ENCODE assay signal across 30 cellular contexts in genomic region chr1:3998086-3998485, GRCh38.
"Had no signal": no experiment of that assay in that cellular context is flagged by ENCODE, and none has a peak within 500 bp of the region (broad histone marks: within the 10 kb centered on the region; RNA-seq: fewer than 3 reads in every experiment).

No MANE protein-coding gene starts in this region.

- FAIRE-seq: islet of Langerhans, urothelium cell line had no signal

- H3K36me3 ChIP-seq: adrenal gland, ascending aorta, gastrocnemius medialis, suprapubic skin, tibial nerve, WERI-Rb-1 had no signal

- H3K36me3 Mint-ChIP-seq: activated naive CD8-positive, alpha-beta T cell treated with anti-CD3 and anti-CD28 coated beads for 36 hours; brain; naive thymus-derived CD4-positive, alpha-beta T cell had no signal

- H3K4me3 ChIP-seq: adrenal gland, ascending aorta, gastrocnemius medialis, suprapubic skin, tibial nerve had no signal

- H3K27ac ChIP-seq: adrenal gland, ascending aorta, gastrocnemius medialis, suprapubic skin, tibial nerve, WERI-Rb-1 had no signal

- H3K4me1 Mint-ChIP-seq: activated naive CD8-positive, alpha-beta T cell treated with anti-CD3 and anti-CD28 coated beads for 36 hours; naive thymus-derived CD4-positive, alpha-beta T cell; neural crest cell had no signal

- H3K9me3 ChIP-seq: adrenal gland, ascending aorta, gastrocnemius medialis, suprapubic skin, tibial nerve had no signal

- H3K27me3 ChIP-seq: ascending aorta, tibial nerve had no signal

- H3K4me1 ChIP-seq: adrenal gland, ascending aorta, gastrocnemius medialis, suprapubic skin, tibial nerve had no signal

- H3K9me3 Mint-ChIP-seq: activated naive CD4-positive, alpha-beta T cell treated with anti-CD3 and anti-CD28 coated beads for 36 hours; activated naive CD8-positive, alpha-beta T cell treated with anti-CD3 and anti-CD28 coated beads for 36 hours; activated T-helper 1 cell treated with anti-CD3 and anti-CD28 coated beads, Interleukin-12 subunit alpha, Interleukin-12 subunit beta, Interleukin-2, Interleukin-4 antibody, amounts not matched to agents 30 ng/mL and 10 ng/mL and 1 ng/mL, durations not matched to agents 14 hours and 24 hours and 36 hours; endodermal cell; neural crest cell; T-helper 1 cell treated with Interleukin-12 subunit alpha and Interleukin-12 subunit beta and Interleukin-4 antibody, amounts not matched to agents 30 μg/mL and 1 μg/mL, for 36 hours had no signal

- H3K4me3 Mint-ChIP-seq: activated naive CD4-positive, alpha-beta T cell treated with anti-CD3 and anti-CD28 coated beads for 36 hours; activated naive CD8-positive, alpha-beta T cell treated with anti-CD3 and anti-CD28 coated beads for 36 hours; activated T-helper 1 cell treated with anti-CD3 and anti-CD28 coated beads, Interleukin-12 subunit alpha, Interleukin-12 subunit beta, Interleukin-2, Interleukin-4 antibody, amounts not matched to agents 30 ng/mL and 10 ng/mL and 1 ng/mL, durations not matched to agents 14 hours and 24 hours and 36 hours; brain; endodermal cell; naive thymus-derived CD4-positive, alpha-beta T cell; neural crest cell; T-helper 1 cell treated with Interleukin-12 subunit alpha and Interleukin-12 subunit beta and Interleukin-4 antibody, amounts not matched to agents 30 μg/mL and 1 μg/mL, for 36 hours had no signal

- H3K27ac Mint-ChIP-seq: activated naive CD4-positive, alpha-beta T cell treated with anti-CD3 and anti-CD28 coated beads for 36 hours; activated naive CD8-positive, alpha-beta T cell treated with anti-CD3 and anti-CD28 coated beads for 36 hours; activated T-helper 1 cell treated with anti-CD3 and anti-CD28 coated beads, Interleukin-12 subunit alpha, Interleukin-12 subunit beta, Interleukin-2, Interleukin-4 antibody, amounts not matched to agents 30 ng/mL and 10 ng/mL and 1 ng/mL, durations not matched to agents 14 hours and 24 hours and 36 hours; endodermal cell; naive thymus-derived CD4-positive, alpha-beta T cell; T-helper 1 cell treated with Interleukin-12 subunit alpha and Interleukin-12 subunit beta and Interleukin-4 antibody, amounts not matched to agents 30 μg/mL and 1 μg/mL, for 36 hours had no signal

- DNase-seq: activated CD4-positive, alpha-beta T cell treated with anti-CD3 and anti-CD28 coated beads for 48 hours; activated CD4-positive, alpha-beta T cell treated with anti-CD3 and anti-CD28 coated beads, Interleukin-2, amount 50 U/mL, for 48 hours; activated CD8-positive, alpha-beta memory T cell treated with anti-CD3 and anti-CD28 coated beads for 24 hours; activated CD8-positive, alpha-beta memory T cell treated with anti-CD3 and anti-CD28 coated beads, Interleukin-2, amount 50 U/mL, for 4 hours; activated effector memory CD4-positive, alpha-beta T cell treated with anti-CD3 and anti-CD28 coated beads, Interleukin-2, amount 50 U/mL, for 16 hours; activated naive CD4-positive, alpha-beta T cell treated with anti-CD3 and anti-CD28 coated beads for 36 hours; activated naive CD8-positive, alpha-beta T cell treated with anti-CD3 and anti-CD28 coated beads for 36 hours; activated T-cell treated with anti-CD3 and anti-CD28 coated beads, Interleukin-2, amount 50 U/mL, for 1 hour; adrenal gland; endodermal cell; gastrocnemius medialis; glutamatergic neuron; left cardiac atrium; midbrain; naive thymus-derived CD4-positive, alpha-beta T cell; right cardiac atrium; stimulated activated CD4-positive, alpha-beta T cell treated with anti-CD3 and anti-CD28 coated beads, Interleukin-15, amount 100 ng/mL, for 24 hours; stimulated activated CD4-positive, alpha-beta T cell treated with anti-CD3 and anti-CD28 coated beads, Interleukin-2, amount 100 ng/mL, for 24 hours; stimulated activated naive CD4-positive, alpha-beta T cell; T1000; WERI-Rb-1 had no signal
